In genomic region chr2:96066511-96066910, GRCh38 we compare ENCODE assay signal across 3 cellular contexts. TPM values are rescaled to one million over a fixed set of nuclear protein-coding genes. Genes with fewer than 3 reads are reported as not detected.
"Had no signal": no experiment of that assay in that cellular context is flagged by ENCODE, and none has a peak within 500 bp of the region (broad histone marks: within the 10 kb centered on the region; RNA-seq: fewer than 3 reads in every experiment).

No MANE protein-coding gene starts in this region.

RNA-seq across cellular contexts. Expression of gene GPAT2, which starts 31.8 kb away (rescaled TPM):
- total RNA-seq: LHCN-M2, M059J, MCF 10A had no signal

RNA-seq across cellular contexts. Expression of gene ADRA2B, which starts 49.9 kb away (rescaled TPM):
- total RNA-seq: LHCN-M2, M059J, MCF 10A had no signal
